Comparison of ENCODE assay signal across 1 cellular context in genomic region chr20:31548823-31549512, GRCh38.
TF ChIP-seq lines count a peak whose summit lies in the region.

No MANE protein-coding gene starts in this region.

TF ChIP-seq in HepG2, 621 proteins besides CTCF, POLR2A, EP300 and RAD21 (continued from another document):
- TF ChIP-seq ARID3A (IDR thresholded peaks at IDR 0.05; ENCODE audit: low read depth, low read length) (no peak), ZMAT3 (CRISPR knock-in tag; conservative IDR thresholded peaks at IDR 0.05) (no peak), GLMP (CRISPR knock-in tag; IDR thresholded peaks at IDR 0.05; ENCODE audit: borderline replicate concordance) (0 out of 2 replicates have a peak, but pooled peaks have one; percentile 27), POLR2AphosphoS5 (IDR thresholded peaks at IDR 0.05; ENCODE audit: low read depth, low read length) (no peak), ZNF577 (CRISPR knock-in tag; IDR thresholded peaks at IDR 0.05; ENCODE audit: borderline replicate concordance, low read depth) (no peak), RFX3 (CRISPR knock-in tag; IDR thresholded peaks at IDR 0.05) (no peak), ZNF563 (CRISPR knock-in tag; IDR thresholded peaks at IDR 0.05) (no peak), ZNF746 (CRISPR knock-in tag; IDR thresholded peaks at IDR 0.05) (no peak), MXI1 (IDR thresholded peaks at IDR 0.05; ENCODE audit: borderline replicate concordance, low read depth, low read length) (0 out of 3 replicates have a peak, but pooled peaks have one; percentile 17), ZBTB14 (CRISPR knock-in tag; IDR thresholded peaks at IDR 0.05) (no peak), U2AF2 (IDR thresholded peaks at IDR 0.05; ENCODE audit: low read depth, low read length) (no peak), KDM2A (CRISPR knock-in tag; IDR thresholded peaks at IDR 0.05; ENCODE audit: borderline replicate concordance, low read depth) (no peak), RBM39 (IDR thresholded peaks at IDR 0.05; ENCODE audit: low read depth, low read length, poor library complexity, severe bottlenecking) (no peak), KLF9 (CRISPR knock-in tag; IDR thresholded peaks at IDR 0.05; ENCODE audit: low read depth) (no peak), ZSCAN9 (CRISPR knock-in tag; IDR thresholded peaks at IDR 0.05; ENCODE audit: borderline replicate concordance) (no peak), NR2F6 (IDR thresholded peaks at IDR 0.05) (no peak), NR2F6 (CRISPR knock-in tag; IDR thresholded peaks at IDR 0.05) (no peak), ISL2 (CRISPR knock-in tag; IDR thresholded peaks at IDR 0.05) (no peak), ZNF567 (CRISPR knock-in tag; IDR thresholded peaks at IDR 0.05; ENCODE audit: borderline replicate concordance) (no peak), HMGXB4 (CRISPR knock-in tag; IDR thresholded peaks at IDR 0.05; ENCODE audit: borderline replicate concordance in 1 of 2, low read depth in 1 of 2) (0 out of 4 replicates have a peak, but pooled peaks of 1 of the 2 experiments have one; percentile 16), CHCHD3 (CRISPR knock-in tag; IDR thresholded peaks at IDR 0.05) (no peak), KDM5B (CRISPR knock-in tag; IDR thresholded peaks at IDR 0.05; ENCODE audit: borderline replicate concordance) (0 out of 2 replicates have a peak, but pooled peaks have one; percentile 16), EZH2 (conservative IDR thresholded peaks at IDR 0.05; ENCODE audit: low read depth, low read length) (no peak), ZNF543 (CRISPR knock-in tag; IDR thresholded peaks at IDR 0.05) (no peak), ZNF354B (CRISPR knock-in tag; IDR thresholded peaks at IDR 0.05) (no peak), ZMYM4 (CRISPR knock-in tag; IDR thresholded peaks at IDR 0.05) (no peak), ZFP36 (IDR thresholded peaks at IDR 0.05; ENCODE audit: borderline replicate concordance, low read depth, low read length, partially characterized antibody) (no peak), ZBTB7A (CRISPR knock-in tag; IDR thresholded peaks at IDR 0.05) (no peak), ZNF772 (CRISPR knock-in tag; IDR thresholded peaks at IDR 0.05) (no peak), ZNF343 (CRISPR knock-in tag; IDR thresholded peaks at IDR 0.05) (no peak), ZNF878 (CRISPR knock-in tag; IDR thresholded peaks at IDR 0.05) (no peak), ZNF687 (CRISPR knock-in tag; IDR thresholded peaks at IDR 0.05) (peak; percentile 30; the same call in 1 of the 2 replicates), ZFP91 (CRISPR knock-in tag; IDR thresholded peaks at IDR 0.05; ENCODE audit: borderline replicate concordance) (peak; percentile 36; the same call in 1 of the 2 replicates), MEIS1 (CRISPR knock-in tag; IDR thresholded peaks at IDR 0.05; ENCODE audit: borderline replicate concordance) (no peak), TEAD2 (CRISPR knock-in tag; IDR thresholded peaks at IDR 0.05) (no peak), TEF (CRISPR knock-in tag; IDR thresholded peaks at IDR 0.05) (no peak), SP140L (CRISPR knock-in tag; IDR thresholded peaks at IDR 0.05; ENCODE audit: borderline replicate concordance) (no peak), ZNF883 (CRISPR knock-in tag; IDR thresholded peaks at IDR 0.05; ENCODE audit: not compliant biosample characterization) (no peak), XRCC5 (optimal IDR thresholded peaks at IDR 0.05; ENCODE audit: low read length) (no peak), ZC3H13 (CRISPR knock-in tag; IDR thresholded peaks at IDR 0.05) (peak; percentile 75), HOXA7 (CRISPR knock-in tag; IDR thresholded peaks at IDR 0.05) (no peak), ZNF660 (CRISPR knock-in tag; IDR thresholded peaks at IDR 0.05; ENCODE audit: borderline replicate concordance, low read depth) (no peak), AGO2 (optimal IDR thresholded peaks at IDR 0.05; ENCODE audit: low read depth, low read length) (peak; percentile 76), ZSCAN31 (CRISPR knock-in tag; IDR thresholded peaks at IDR 0.05; ENCODE audit: low read depth) (no peak), MAZ (IDR thresholded peaks at IDR 0.05; ENCODE audit: borderline replicate concordance, low read depth, low read length) (no peak), MAZ (CRISPR knock-in tag; IDR thresholded peaks at IDR 0.05; ENCODE audit: low read depth) (no peak), ZBTB34 (CRISPR knock-in tag; IDR thresholded peaks at IDR 0.05) (no peak), NR2C2 (CRISPR knock-in tag; IDR thresholded peaks at IDR 0.05; ENCODE audit: borderline replicate concordance) (no peak), CENPX (CRISPR knock-in tag; IDR thresholded peaks at IDR 0.05) (no peak), RARA (CRISPR knock-in tag; IDR thresholded peaks at IDR 0.05) (no peak), MED8 (CRISPR knock-in tag; IDR thresholded peaks at IDR 0.05; ENCODE audit: insufficient replicate concordance) (no peak)
